Comparison of ENCODE assay signal across 8 cellular contexts in the genomic region with DNA sequence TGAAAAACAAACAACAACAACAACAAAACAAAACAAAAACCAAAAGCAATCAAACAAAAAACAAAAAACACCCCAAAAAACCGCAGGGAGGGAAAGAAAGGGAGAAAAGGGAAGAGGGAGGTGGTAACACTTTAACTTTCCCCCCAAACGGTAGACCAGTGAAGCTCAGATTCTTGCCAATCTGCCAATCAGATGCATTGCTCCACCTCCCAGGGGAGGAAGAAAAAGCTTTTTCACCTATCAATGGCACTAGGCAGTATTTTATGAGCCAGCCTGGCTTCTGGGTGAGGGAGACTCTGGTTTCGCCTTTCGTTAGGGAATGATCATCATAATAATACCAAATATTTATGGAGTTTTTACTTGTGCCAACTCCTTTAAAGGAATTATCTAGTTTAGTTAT.
"Had no signal": no experiment of that assay in that cellular context is flagged by ENCODE, and none has a peak within 500 bp of the region (broad histone marks: within the 10 kb centered on the region; RNA-seq: fewer than 3 reads in every experiment).

No MANE protein-coding gene starts in this region.

- H3K4me1 ChIP-seq: HAP-1 had no signal

- ATAC-seq: HCT116, HepG2 had no signal

- H3K4me3 Mint-ChIP-seq: HFFc6, IgD-negative memory B cell had no signal

- H3K27ac Mint-ChIP-seq: HFFc6, IgD-negative memory B cell had no signal

- DNase-seq: GOT3, HFFc6, KBM-7 had no signal

- H3K4me1 Mint-ChIP-seq: IgD-negative memory B cell had no signal

- H3K36me3 Mint-ChIP-seq: IgD-negative memory B cell had no signal

- H3K9me3 ChIP-seq: HAP-1 had no signal

- H3K4me3 ChIP-seq: HAP-1 had no signal

- H3K27ac ChIP-seq: HL-60 had no signal

- H3K36me3 ChIP-seq: HAP-1 had no signal
